In genomic region chr16:18592982-18593381, GRCh38 we compare ENCODE assay signal across 1 cellular context.
TF ChIP-seq lines count a peak whose summit lies in the region.

No MANE protein-coding gene starts in this region.

TF ChIP-seq in GM12878, 131 proteins besides CTCF, POLR2A, EP300 and RAD21 (continued from another document):
- TF ChIP-seq RELB (IDR thresholded peaks at IDR 0.05; ENCODE audit: low read depth) (0 out of 2 replicates have a peak, but pooled peaks have one; percentile 22), BACH1 (IDR thresholded peaks at IDR 0.05; ENCODE audit: borderline replicate concordance) (peak; percentile 28; the same call in 1 of the 2 replicates)
TF ChIP-seq in GM12878: peak in this region for 15; not testable (repeated sequence) for 116.
